28 cellular contexts compared by ENCODE assay signal in the genomic region with DNA sequence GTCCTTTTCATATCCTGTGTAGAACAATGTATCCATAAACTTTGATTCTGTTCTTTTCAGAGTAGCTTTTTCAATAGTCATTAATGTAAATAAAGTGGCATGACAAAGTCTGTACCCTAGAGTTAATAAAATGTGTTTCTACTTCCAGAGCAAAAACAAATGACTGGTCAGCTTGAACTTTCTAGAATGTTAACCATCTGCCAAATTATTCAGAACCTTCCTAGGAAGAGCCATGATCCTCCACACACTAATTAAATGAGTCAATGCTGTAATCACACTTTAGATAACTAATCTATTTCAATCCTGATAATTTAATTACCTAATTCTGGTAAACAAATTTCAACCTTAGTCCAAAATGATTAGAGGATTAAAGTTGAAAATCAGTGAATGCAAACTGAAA.
DNase-seq lines count a peak whose midpoint lies in the region; ATAC-seq and TF ChIP-seq lines count a peak whose summit lies in the region.
"Had no signal": no experiment of that assay in that cellular context is flagged by ENCODE, and none has a peak within 500 bp of the region (broad histone marks: within the 10 kb centered on the region; RNA-seq: fewer than 3 reads in every experiment).

No MANE protein-coding gene starts in this region.

- H3K4me1 Mint-ChIP-seq in mesothelial cell of epicardium = peaks cover 12% of the 10 kb centered on the region
- H3K4me1 Mint-ChIP-seq: activated CD4-positive, alpha-beta T cell treated with anti-CD3 and anti-CD28 coated beads for 36 hours; activated naive CD4-positive, alpha-beta T cell treated with anti-CD3 and anti-CD28 coated beads, Interleukin-2, amount 10 ng/mL, durations not matched to agents 7 days and 5 days had no signal

- H3K9me3 Mint-ChIP-seq in mesothelial cell of epicardium = no peaks in the 10 kb centered on the region
- H3K9me3 Mint-ChIP-seq: activated naive CD4-positive, alpha-beta T cell treated with anti-CD3 and anti-CD28 coated beads, Interleukin-2, amount 10 ng/mL, durations not matched to agents 7 days and 5 days; CD4-positive, alpha-beta memory T cell had no signal

- H3K4me3 ChIP-seq in AG10803 (ENCODE audit: low read length) (no peak overlapping the region), epithelial cell of proximal tubule (ENCODE audit: low read depth, low read length) (no peak overlapping the region)
- H3K4me3 ChIP-seq: gastrocnemius medialis had no signal

- DNase-seq in AG10803 (ENCODE audit: low read depth) = peak; percentile 60
- DNase-seq in NCI-H82 treated with DMSO at 0.1 percent for 48 hours (lab: John Stamatoyannopoulos, UW; ENCODE audit: unreplicated experiment) = peak; percentile 31
- DNase-seq in epithelial cell of proximal tubule (ENCODE audit: low read depth) = peak; percentile 16
- DNase-seq in mesothelial cell of epicardium (ENCODE audit: low spot score in 2 of 2, unreplicated experiment in 2 of 2) = no peak
- DNase-seq in cerebellum (ENCODE audit: low spot score) = no peak
- no peak for DNase-seq in foreskin melanocyte
- DNase-seq: activated CD4-positive, alpha-beta T cell treated with anti-CD3 and anti-CD28 coated beads for 36 hours; activated naive CD4-positive, alpha-beta T cell treated with anti-CD3 and anti-CD28 coated beads, Interleukin-2, amount 10 ng/mL, durations not matched to agents 7 days and 5 days; activated T-cell treated with anti-CD3 and anti-CD28 coated beads, Interleukin-2, amount 50 U/mL, for 48 hours; aorta; CD4-positive, alpha-beta memory T cell; endodermal cell; gastrocnemius medialis; GF-D8; GOT3; hypothalamus; left ventricle myocardium superior; NCI-H1105 treated with DMSO at 0.1 percent for 48 hours; NCI-H2081; NCI-H446 treated with DMSO at 0.1 percent for 48 hours; NK-92 treated with Interleukin-12 subunit alpha and Interleukin-12 subunit beta, amount 100 ng/mL, for 24 hours; posterior cingulate gyrus; SHP77 treated with DMSO at 0.1 percent for 48 hours; substantia nigra; T-helper 1 cell had no signal

- TF ChIP-seq CTCF in AG10803 (conservative IDR thresholded peaks at IDR 0.05; ENCODE audit: low read length) (no peak), epithelial cell of proximal tubule (conservative IDR thresholded peaks at IDR 0.05; ENCODE audit: low read depth, low read length) (no peak), mesothelial cell of epicardium (IDR thresholded peaks at IDR 0.05; ENCODE audit: unreplicated experiment) (no peak)

- peak overlapping the region; percentile 16 for H3K27ac Mint-ChIP-seq in mesothelial cell of epicardium
- H3K27ac Mint-ChIP-seq: activated CD4-positive, alpha-beta T cell treated with anti-CD3 and anti-CD28 coated beads for 36 hours; CD4-positive, alpha-beta memory T cell; endodermal cell had no signal

- H3K27me3 Mint-ChIP-seq in mesothelial cell of epicardium (ENCODE audit: low read depth) = no peaks in the 10 kb centered on the region
- H3K27me3 Mint-ChIP-seq: activated CD4-positive, alpha-beta T cell treated with anti-CD3 and anti-CD28 coated beads for 36 hours; activated naive CD4-positive, alpha-beta T cell treated with anti-CD3 and anti-CD28 coated beads, Interleukin-2, amount 10 ng/mL, durations not matched to agents 7 days and 5 days; CD4-positive, alpha-beta memory T cell had no signal

- no peak overlapping the region for H3K4me3 Mint-ChIP-seq in mesothelial cell of epicardium
- H3K4me3 Mint-ChIP-seq: activated CD4-positive, alpha-beta T cell treated with anti-CD3 and anti-CD28 coated beads for 36 hours; activated naive CD4-positive, alpha-beta T cell treated with anti-CD3 and anti-CD28 coated beads, Interleukin-2, amount 10 ng/mL, durations not matched to agents 7 days and 5 days; CD4-positive, alpha-beta memory T cell; endodermal cell had no signal

- ATAC-seq in GM21515 (IDR thresholded peaks at IDR 0.05; ENCODE audit: unreplicated experiment) = no peak
- ATAC-seq in GM21447 (IDR thresholded peaks at IDR 0.05; ENCODE audit: unreplicated experiment) = no peak
- ATAC-seq: activated CD4-positive, alpha-beta T cell treated with anti-CD3 and anti-CD28 coated beads for 36 hours; gastrocnemius medialis; HepG2; left ventricle myocardium superior had no signal

- H3K36me3 Mint-ChIP-seq in mesothelial cell of epicardium = peaks cover 3% of the 10 kb centered on the region
- H3K36me3 Mint-ChIP-seq: CD4-positive, alpha-beta memory T cell had no signal

Comparison
In these comparisons a context has a peak if more than half of its experiments do, and no peak if none do; other contexts are left out.
1. DNase-seq: peak in AG10803 (single experiment), NCI-H82 treated with DMSO at 0.1 percent for 48 hours (single experiment) and epithelial cell of proximal tubule (single experiment); none in mesothelial cell of epicardium (0 of 2), cerebellum (single experiment) and foreskin melanocyte (single experiment).